Comparison of ENCODE assay signal across 22 cellular contexts in the genomic region with DNA sequence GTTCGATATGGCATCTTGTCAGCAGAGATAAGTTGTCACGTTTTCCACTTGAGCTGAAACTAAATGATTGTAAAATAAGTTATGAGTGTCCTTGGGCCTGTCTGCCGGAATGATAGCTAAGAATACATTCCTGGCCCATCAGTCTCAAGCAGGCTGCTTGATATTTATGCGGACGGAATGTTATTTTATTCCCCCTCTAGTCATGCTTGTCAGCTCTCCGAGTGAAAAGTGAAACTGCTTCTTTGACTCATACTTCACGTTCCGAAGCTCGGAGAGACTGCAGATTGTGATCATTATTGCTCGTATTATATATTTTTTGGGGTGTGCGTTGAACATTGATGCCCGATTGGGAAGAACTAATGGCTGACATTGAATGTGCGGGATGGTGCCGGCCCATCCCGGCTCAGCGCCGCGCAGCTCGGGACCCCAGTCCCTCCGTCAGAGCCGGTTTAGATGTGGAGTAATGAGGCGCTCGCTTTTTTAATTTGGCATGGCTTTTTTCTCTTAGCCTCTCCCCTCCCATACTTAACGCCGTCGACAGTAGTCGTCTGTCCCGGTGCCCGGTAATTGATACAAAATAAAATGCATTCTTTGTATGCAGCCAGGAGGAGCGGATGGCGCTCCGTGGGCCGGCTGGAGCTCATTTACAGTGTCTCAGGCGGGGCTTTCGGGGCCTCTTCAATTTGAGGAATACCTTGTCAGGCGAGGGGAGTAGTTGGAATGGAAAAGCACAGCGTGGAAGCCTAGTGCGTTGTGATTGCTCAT.
DNase-seq lines count a peak whose midpoint lies in the region; ATAC-seq and TF ChIP-seq lines count a peak whose summit lies in the region.
"Had no signal": no experiment of that assay in that cellular context is flagged by ENCODE, and none has a peak within 500 bp of the region (broad histone marks: within the 10 kb centered on the region; RNA-seq: fewer than 3 reads in every experiment).

No MANE protein-coding gene starts in this region.

- H2AFZ ChIP-seq in ACC112 (ENCODE audit: low read length, unreplicated experiment): peak overlapping the region; percentile 30
- H2AFZ ChIP-seq: GM23338 had no signal

- H3K4me3 ChIP-seq in ACC112 (ENCODE audit: low read depth, low read length): peak overlapping the region; percentile 78
- no peak overlapping the region for H3K4me3 ChIP-seq in brain microvascular endothelial cell (ENCODE audit: low read depth, low read length)
- H3K4me3 ChIP-seq in kidney epithelial cell (ENCODE audit: low read depth, low read length): peak overlapping the region; percentile 24
- H3K4me3 ChIP-seq: GM23338 had no signal

- H3K36me3 Mint-ChIP-seq in osteocyte (ENCODE audit: unreplicated experiment): peaks cover 8% of the 10 kb centered on the region

- DNase-seq in brain microvascular endothelial cell: peak; percentile 24
- DNase-seq in kidney epithelial cell (ENCODE audit: low read depth): no peak
- no peak for DNase-seq in osteocyte (ENCODE audit: extremely low spot score, unreplicated experiment)
- no peak for DNase-seq in KG1 (lab: John Stamatoyannopoulos, UW)
- no peak for DNase-seq in amniotic stem cell (lab: John Stamatoyannopoulos, UW)
- DNase-seq: BE2C; Caco-2; CD4-positive, alpha-beta T cell; DMS153; GDM1; MV-4-11; NCI-H187; NCI-H2107; NCI-H510A; NCI-H774; OCI-M1; SHP77 had no signal

- no peak overlapping the region for H3K27ac ChIP-seq in ACC112 (ENCODE audit: low read depth, low read length)
- H3K27ac ChIP-seq in brain microvascular endothelial cell: no peak overlapping the region
- H3K27ac ChIP-seq: KMS-11 had no signal

- TF ChIP-seq CTCF in brain microvascular endothelial cell (IDR thresholded peaks at IDR 0.05; ENCODE audit: low read depth, low read length, missing control alignments) (no peak), kidney epithelial cell (IDR thresholded peaks at IDR 0.05; ENCODE audit: insufficient read depth, low read length, poor library complexity, severe bottlenecking) (no peak), osteocyte (IDR thresholded peaks at IDR 0.05) (no peak)

- no peaks in the 10 kb centered on the region for H3K9me3 Mint-ChIP-seq in osteocyte (ENCODE audit: unreplicated experiment)
- H3K9me3 Mint-ChIP-seq: CD4-positive, alpha-beta T cell; GM23338 had no signal

- H3K79me2 ChIP-seq in ACC112 (ENCODE audit: control insufficient read depth, insufficient read depth, low read length, unreplicated experiment): no peaks in the 10 kb centered on the region

- in situ Hi-C loops in brain microvascular endothelial cell (cut with HindIII; ENCODE audit: low pct_ligation_motif_present, low sequenced_read_pairs): no loop called here

- peak overlapping the region; percentile 91 for H3K27ac Mint-ChIP-seq in osteocyte (ENCODE audit: unreplicated experiment)
- H3K27ac Mint-ChIP-seq: CD4-positive, alpha-beta T cell; GM23338 had no signal

- ATAC-seq in HG03521 (IDR thresholded peaks at IDR 0.05; ENCODE audit: unreplicated experiment) (no peak), HG03039 (IDR thresholded peaks at IDR 0.05; ENCODE audit: unreplicated experiment) (no peak)

- peaks cover 23% of the 10 kb centered on the region for H3K4me1 Mint-ChIP-seq in osteocyte (ENCODE audit: unreplicated experiment)

- peak overlapping the region; percentile 55 for H3K4me3 Mint-ChIP-seq in osteocyte (ENCODE audit: unreplicated experiment)
- H3K4me3 Mint-ChIP-seq: CD4-positive, alpha-beta T cell; GM23338 had no signal

- H3K4me1 ChIP-seq in ACC112 (ENCODE audit: control insufficient read depth, insufficient read depth, low read length, unreplicated experiment): peaks cover 5% of the 10 kb centered on the region
- H3K4me1 ChIP-seq: BE2C, Caco-2 had no signal

- H3K27me3 ChIP-seq in ACC112 (ENCODE audit: insufficient read depth, low read length) (no peaks in the 10 kb centered on the region), brain microvascular endothelial cell (replicated peaks) (no peaks in the 10 kb centered on the region), kidney epithelial cell (ENCODE audit: control insufficient read depth, insufficient read depth, low read length) (no peaks in the 10 kb centered on the region)
- H3K27me3 ChIP-seq: BE2C had no signal

- H3K36me3 ChIP-seq in ACC112 (ENCODE audit: insufficient read depth, low read length): no peaks in the 10 kb centered on the region
- H3K36me3 ChIP-seq in brain microvascular endothelial cell (replicated peaks): no peaks in the 10 kb centered on the region
- no peaks in the 10 kb centered on the region for H3K36me3 ChIP-seq in kidney epithelial cell (ENCODE audit: control insufficient read depth, insufficient read depth, low read length)
- H3K36me3 ChIP-seq: BE2C had no signal

- no peaks in the 10 kb centered on the region for H3K27me3 Mint-ChIP-seq in osteocyte (ENCODE audit: unreplicated experiment)
